In the genomic region with DNA sequence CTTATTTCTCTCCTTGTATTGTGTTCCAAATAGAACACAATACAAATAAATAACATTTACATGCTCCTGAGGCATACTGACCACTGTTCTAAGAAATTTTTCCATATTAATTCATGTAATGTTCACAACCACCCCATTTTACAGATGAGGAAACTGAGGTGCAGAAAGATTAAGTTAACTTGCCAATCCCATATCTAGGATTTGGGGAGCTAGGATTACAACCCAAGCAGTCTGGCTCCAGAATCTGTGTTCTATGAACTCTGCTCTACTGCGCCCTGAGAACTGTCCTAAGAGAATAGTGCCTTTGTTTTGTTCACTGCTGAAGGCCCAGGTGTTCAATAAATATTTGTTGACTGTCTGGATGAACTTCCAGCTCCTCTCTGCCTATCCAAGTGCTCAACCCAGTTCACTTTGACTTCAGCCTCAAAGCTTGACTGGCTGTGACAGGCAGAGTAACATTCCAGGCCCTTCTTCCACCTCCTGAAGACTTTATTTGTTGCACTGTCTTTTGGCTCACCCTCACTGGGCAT, we compare ENCODE assay signal across 1 cellular context.
TF ChIP-seq lines count a peak whose summit lies in the region.

No MANE protein-coding gene starts in this region.

TF ChIP-seq in HepG2, 621 proteins besides CTCF, POLR2A, EP300 and RAD21 (continued from another document and continues in another):
- TF ChIP-seq, protein P1, sequence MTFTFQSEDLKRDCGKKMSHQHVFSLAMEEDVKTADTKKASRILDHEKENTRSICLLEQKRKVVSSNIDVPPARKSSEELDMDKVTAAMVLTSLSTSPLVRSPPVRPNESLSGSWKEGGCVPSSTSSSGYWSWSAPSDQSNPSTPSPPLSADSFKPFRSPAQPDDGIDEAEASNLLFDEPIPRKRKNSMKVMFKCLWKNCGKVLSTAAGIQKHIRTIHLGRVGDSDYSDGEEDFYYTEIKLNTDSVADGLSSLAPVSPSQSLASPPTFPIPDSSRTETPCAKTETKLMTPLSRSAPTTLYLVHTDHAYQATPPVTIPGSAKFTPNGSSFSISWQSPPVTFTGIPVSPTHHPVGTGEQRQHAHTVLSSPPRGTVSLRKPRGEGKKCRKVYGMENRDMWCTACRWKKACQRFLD (CRISPR knock-in tag; IDR thresholded peaks at IDR 0.05; ENCODE audit: borderline replicate concordance), result no peak
- no peak for TF ChIP-seq TSC22D2 (CRISPR knock-in tag; IDR thresholded peaks at IDR 0.05; ENCODE audit: borderline replicate concordance)
- TF ChIP-seq NR2F6 (IDR thresholded peaks at IDR 0.05), result no peak
- TF ChIP-seq NR2F6 (CRISPR knock-in tag; IDR thresholded peaks at IDR 0.05), result 0 out of 2 replicates have a peak, but pooled peaks have one; percentile 21
- TF ChIP-seq, protein P2, sequence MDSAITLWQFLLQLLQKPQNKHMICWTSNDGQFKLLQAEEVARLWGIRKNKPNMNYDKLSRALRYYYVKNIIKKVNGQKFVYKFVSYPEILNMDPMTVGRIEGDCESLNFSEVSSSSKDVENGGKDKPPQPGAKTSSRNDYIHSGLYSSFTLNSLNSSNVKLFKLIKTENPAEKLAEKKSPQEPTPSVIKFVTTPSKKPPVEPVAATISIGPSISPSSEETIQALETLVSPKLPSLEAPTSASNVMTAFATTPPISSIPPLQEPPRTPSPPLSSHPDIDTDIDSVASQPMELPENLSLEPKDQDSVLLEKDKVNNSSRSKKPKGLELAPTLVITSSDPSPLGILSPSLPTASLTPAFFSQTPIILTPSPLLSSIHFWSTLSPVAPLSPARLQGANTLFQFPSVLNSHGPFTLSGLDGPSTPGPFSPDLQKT (CRISPR knock-in tag; IDR thresholded peaks at IDR 0.05; ENCODE audit: borderline replicate concordance), result no peak
- TF ChIP-seq, protein P3, sequence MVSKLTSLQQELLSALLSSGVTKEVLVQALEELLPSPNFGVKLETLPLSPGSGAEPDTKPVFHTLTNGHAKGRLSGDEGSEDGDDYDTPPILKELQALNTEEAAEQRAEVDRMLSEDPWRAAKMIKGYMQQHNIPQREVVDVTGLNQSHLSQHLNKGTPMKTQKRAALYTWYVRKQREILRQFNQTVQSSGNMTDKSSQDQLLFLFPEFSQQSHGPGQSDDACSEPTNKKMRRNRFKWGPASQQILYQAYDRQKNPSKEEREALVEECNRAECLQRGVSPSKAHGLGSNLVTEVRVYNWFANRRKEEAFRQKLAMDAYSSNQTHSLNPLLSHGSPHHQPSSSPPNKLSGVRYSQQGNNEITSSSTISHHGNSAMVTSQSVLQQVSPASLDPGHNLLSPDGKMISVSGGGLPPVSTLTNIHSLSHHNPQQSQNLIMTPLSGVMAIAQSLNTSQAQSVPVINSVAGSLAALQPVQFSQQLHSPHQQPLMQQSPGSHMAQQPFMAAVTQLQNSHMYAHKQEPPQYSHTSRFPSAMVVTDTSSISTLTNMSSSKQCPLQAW (CRISPR knock-in tag; IDR thresholded peaks at IDR 0.05), result no peak
- peak; percentile 89 for TF ChIP-seq ISL2 (CRISPR knock-in tag; IDR thresholded peaks at IDR 0.05)
- TF ChIP-seq, protein P4, sequence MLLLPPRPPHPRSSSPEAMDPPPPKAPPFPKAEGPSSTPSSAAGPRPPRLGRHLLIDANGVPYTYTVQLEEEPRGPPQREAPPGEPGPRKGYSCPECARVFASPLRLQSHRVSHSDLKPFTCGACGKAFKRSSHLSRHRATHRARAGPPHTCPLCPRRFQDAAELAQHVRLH (CRISPR knock-in tag; IDR thresholded peaks at IDR 0.05; ENCODE audit: borderline replicate concordance, low read depth), result 0 out of 2 replicates have a peak, but pooled peaks have one; percentile 28
- TF ChIP-seq CENPT (CRISPR knock-in tag; IDR thresholded peaks at IDR 0.05; ENCODE audit: low read depth), result no peak
- TF ChIP-seq NR2C2 (CRISPR knock-in tag; IDR thresholded peaks at IDR 0.05; ENCODE audit: borderline replicate concordance), result peak; percentile 42; the same call in 1 of the 2 replicates
- TF ChIP-seq ZNF326 (CRISPR knock-in tag; IDR thresholded peaks at IDR 0.05; ENCODE audit: borderline replicate concordance), result no peak
- TF ChIP-seq SYNCRIP (IDR thresholded peaks at IDR 0.05; ENCODE audit: insufficient read depth, low read depth, low read length), result no peak
- TF ChIP-seq EEA1 (CRISPR knock-in tag; IDR thresholded peaks at IDR 0.05; ENCODE audit: borderline replicate concordance), result no peak
- TF ChIP-seq ZFP1 (CRISPR knock-in tag; IDR thresholded peaks at IDR 0.05), result no peak
- 0 out of 4 replicates have a peak, but pooled peaks of 1 of the 2 experiments have one; percentile 32 for TF ChIP-seq NR2F1 (CRISPR knock-in tag; IDR thresholded peaks at IDR 0.05)
- TF ChIP-seq, protein P5, sequence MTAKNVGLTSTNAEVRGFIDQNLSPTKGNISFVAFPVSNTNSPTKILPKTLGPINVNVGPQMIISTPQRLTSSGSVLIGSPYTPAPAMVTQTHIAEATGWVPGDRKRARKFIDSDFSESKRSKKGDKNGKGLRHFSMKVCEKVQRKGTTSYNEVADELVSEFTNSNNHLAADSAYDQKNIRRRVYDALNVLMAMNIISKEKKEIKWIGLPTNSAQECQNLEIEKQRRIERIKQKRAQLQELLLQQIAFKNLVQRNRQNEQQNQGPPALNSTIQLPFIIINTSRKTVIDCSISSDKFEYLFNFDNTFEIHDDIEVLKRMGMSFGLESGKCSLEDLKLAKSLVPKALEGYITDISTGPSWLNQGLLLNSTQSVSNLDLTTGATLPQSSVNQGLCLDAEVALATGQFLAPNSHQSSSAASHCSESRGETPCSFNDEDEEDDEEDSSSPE (CRISPR knock-in tag; IDR thresholded peaks at IDR 0.05), result no peak
- TF ChIP-seq, protein P6, sequence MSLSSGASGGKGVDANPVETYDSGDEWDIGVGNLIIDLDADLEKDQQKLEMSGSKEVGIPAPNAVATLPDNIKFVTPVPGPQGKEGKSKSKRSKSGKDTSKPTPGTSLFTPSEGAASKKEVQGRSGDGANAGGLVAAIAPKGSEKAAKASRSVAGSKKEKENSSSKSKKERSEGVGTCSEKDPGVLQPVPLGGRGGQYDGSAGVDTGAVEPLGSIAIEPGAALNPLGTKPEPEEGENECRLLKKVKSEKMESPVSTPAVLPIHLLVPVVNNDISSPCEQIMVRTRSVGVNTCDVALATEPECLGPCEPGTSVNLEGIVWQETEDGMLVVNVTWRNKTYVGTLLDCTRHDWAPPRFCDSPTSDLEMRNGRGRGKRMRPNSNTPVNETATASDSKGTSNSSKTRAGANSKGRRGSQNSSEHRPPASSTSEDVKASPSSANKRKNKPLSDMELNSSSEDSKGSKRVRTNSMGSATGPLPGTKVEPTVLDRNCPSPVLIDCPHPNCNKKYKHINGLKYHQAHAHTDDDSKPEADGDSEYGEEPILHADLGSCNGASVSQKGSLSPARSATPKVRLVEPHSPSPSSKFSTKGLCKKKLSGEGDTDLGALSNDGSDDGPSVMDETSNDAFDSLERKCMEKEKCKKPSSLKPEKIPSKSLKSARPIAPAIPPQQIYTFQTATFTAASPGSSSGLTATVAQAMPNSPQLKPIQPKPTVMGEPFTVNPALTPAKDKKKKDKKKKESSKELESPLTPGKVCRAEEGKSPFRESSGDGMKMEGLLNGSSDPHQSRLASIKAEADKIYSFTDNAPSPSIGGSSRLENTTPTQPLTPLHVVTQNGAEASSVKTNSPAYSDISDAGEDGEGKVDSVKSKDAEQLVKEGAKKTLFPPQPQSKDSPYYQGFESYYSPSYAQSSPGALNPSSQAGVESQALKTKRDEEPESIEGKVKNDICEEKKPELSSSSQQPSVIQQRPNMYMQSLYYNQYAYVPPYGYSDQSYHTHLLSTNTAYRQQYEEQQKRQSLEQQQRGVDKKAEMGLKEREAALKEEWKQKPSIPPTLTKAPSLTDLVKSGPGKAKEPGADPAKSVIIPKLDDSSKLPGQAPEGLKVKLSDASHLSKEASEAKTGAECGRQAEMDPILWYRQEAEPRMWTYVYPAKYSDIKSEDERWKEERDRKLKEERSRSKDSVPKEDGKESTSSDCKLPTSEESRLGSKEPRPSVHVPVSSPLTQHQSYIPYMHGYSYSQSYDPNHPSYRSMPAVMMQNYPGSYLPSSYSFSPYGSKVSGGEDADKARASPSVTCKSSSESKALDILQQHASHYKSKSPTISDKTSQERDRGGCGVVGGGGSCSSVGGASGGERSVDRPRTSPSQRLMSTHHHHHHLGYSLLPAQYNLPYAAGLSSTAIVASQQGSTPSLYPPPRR (CRISPR knock-in tag; IDR thresholded peaks at IDR 0.05; ENCODE audit: borderline replicate concordance), result peak; percentile 71; the same call in 1 of the 2 replicates
- TF ChIP-seq GABPA (IDR thresholded peaks at IDR 0.05; ENCODE audit: low read depth, low read length), result no peak
- no peak for TF ChIP-seq GABPA (CRISPR knock-in tag; IDR thresholded peaks at IDR 0.05; ENCODE audit: low read depth)
- peak; percentile 74 for TF ChIP-seq NFIC (IDR thresholded peaks at IDR 0.05; ENCODE audit: low read length)
- peak; percentile 57 for TF ChIP-seq HOXA3 (CRISPR knock-in tag; IDR thresholded peaks at IDR 0.05)
- peak; percentile 90; the same call in 1 of the 2 replicates for TF ChIP-seq FOXJ3 (CRISPR knock-in tag; IDR thresholded peaks at IDR 0.05; ENCODE audit: borderline replicate concordance)
- TF ChIP-seq SOX13 (IDR thresholded peaks at IDR 0.05), result peak; percentile 46; the same call in 1 of the 2 replicates
- peak in 1 of 2 experiments; percentile 84; a peak in 2 of 4 replicates for TF ChIP-seq SOX13 (CRISPR knock-in tag; conservative IDR thresholded peaks at IDR 0.05 in 1 of 2, IDR thresholded peaks at IDR 0.05 in 1 of 2)
- TF ChIP-seq ZNF264 (CRISPR knock-in tag; IDR thresholded peaks at IDR 0.05), result peak; percentile 68; the same call in 1 of the 2 replicates
- TF ChIP-seq, protein P7, sequence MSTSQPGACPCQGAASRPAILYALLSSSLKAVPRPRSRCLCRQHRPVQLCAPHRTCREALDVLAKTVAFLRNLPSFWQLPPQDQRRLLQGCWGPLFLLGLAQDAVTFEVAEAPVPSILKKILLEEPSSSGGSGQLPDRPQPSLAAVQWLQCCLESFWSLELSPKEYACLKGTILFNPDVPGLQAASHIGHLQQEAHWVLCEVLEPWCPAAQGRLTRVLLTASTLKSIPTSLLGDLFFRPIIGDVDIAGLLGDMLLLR (CRISPR knock-in tag; IDR thresholded peaks at IDR 0.05), result no peak
- peak; percentile 77; the same call in 1 of the 2 replicates for TF ChIP-seq NCOR1 (IDR thresholded peaks at IDR 0.05; ENCODE audit: borderline replicate concordance, low read length)
- TF ChIP-seq PPARG (CRISPR knock-in tag; conservative IDR thresholded peaks at IDR 0.05), result peak; percentile 98
- peak; percentile 55; the same call in 1 of the 2 replicates for TF ChIP-seq ZNF331 (CRISPR knock-in tag; IDR thresholded peaks at IDR 0.05)
- 0 out of 2 replicates have a peak, but pooled peaks have one; percentile 43 for TF ChIP-seq MBD4 (IDR thresholded peaks at IDR 0.05; ENCODE audit: borderline replicate concordance, low read length)
- no peak for TF ChIP-seq ZFP36 (IDR thresholded peaks at IDR 0.05; ENCODE audit: borderline replicate concordance, low read depth, low read length, partially characterized antibody)
- TF ChIP-seq ZNF605 (CRISPR knock-in tag; IDR thresholded peaks at IDR 0.05), result peak; percentile 62; the same call in 1 of the 2 replicates
- TF ChIP-seq, protein P8, sequence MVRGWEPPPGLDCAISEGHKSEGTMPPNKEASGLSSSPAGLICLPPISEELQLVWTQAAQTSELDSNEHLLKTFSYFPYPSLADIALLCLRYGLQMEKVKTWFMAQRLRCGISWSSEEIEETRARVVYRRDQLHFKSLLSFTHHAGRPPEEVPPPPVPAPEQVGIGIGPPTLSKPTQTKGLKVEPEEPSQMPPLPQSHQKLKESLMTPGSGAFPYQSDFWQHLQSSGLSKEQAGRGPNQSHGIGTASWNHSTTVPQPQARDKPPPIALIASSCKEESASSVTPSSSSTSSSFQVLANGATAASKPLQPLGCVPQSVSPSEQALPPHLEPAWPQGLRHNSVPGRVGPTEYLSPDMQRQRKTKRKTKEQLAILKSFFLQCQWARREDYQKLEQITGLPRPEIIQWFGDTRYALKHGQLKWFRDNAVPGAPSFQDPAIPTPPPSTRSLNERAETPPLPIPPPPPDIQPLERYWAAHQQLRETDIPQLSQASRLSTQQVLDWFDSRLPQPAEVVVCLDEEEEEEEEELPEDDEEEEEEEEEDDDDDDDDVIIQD (CRISPR knock-in tag; IDR thresholded peaks at IDR 0.05; ENCODE audit: low read depth), result peak; percentile 33; the same call in 1 of the 2 replicates
- TF ChIP-seq FOSL2 (CRISPR knock-in tag; IDR thresholded peaks at IDR 0.05), result peak; percentile 49; the same call in 1 of the 2 replicates
- no peak for TF ChIP-seq LCORL (IDR thresholded peaks at IDR 0.05)
- TF ChIP-seq LCORL (CRISPR knock-in tag; IDR thresholded peaks at IDR 0.05), result 0 out of 2 replicates have a peak, but pooled peaks have one; percentile 62
- peak; percentile 98 for TF ChIP-seq RCOR2 (CRISPR knock-in tag; IDR thresholded peaks at IDR 0.05)
- TF ChIP-seq, protein P9, sequence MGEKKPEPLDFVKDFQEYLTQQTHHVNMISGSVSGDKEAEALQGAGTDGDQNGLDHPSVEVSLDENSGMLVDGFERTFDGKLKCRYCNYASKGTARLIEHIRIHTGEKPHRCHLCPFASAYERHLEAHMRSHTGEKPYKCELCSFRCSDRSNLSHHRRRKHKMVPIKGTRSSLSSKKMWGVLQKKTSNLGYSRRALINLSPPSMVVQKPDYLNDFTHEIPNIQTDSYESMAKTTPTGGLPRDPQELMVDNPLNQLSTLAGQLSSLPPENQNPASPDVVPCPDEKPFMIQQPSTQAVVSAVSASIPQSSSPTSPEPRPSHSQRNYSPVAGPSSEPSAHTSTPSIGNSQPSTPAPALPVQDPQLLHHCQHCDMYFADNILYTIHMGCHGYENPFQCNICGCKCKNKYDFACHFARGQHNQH (CRISPR knock-in tag; IDR thresholded peaks at IDR 0.05), result 0 out of 2 replicates have a peak, but pooled peaks have one; percentile 59
- no peak for TF ChIP-seq SOX6 (IDR thresholded peaks at IDR 0.05)
- peak; percentile 96 for TF ChIP-seq SOX6 (CRISPR knock-in tag; IDR thresholded peaks at IDR 0.05)
- TF ChIP-seq, protein P10, sequence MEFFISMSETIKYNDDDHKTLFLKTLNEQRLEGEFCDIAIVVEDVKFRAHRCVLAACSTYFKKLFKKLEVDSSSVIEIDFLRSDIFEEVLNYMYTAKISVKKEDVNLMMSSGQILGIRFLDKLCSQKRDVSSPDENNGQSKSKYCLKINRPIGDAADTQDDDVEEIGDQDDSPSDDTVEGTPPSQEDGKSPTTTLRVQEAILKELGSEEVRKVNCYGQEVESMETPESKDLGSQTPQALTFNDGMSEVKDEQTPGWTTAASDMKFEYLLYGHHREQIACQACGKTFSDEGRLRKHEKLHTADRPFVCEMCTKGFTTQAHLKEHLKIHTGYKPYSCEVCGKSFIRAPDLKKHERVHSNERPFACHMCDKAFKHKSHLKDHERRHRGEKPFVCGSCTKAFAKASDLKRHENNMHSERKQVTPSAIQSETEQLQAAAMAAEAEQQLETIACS (CRISPR knock-in tag; IDR thresholded peaks at IDR 0.05), result no peak
- TF ChIP-seq ZNF34 (CRISPR knock-in tag; IDR thresholded peaks at IDR 0.05; ENCODE audit: borderline replicate concordance), result no peak
- TF ChIP-seq, protein P11, sequence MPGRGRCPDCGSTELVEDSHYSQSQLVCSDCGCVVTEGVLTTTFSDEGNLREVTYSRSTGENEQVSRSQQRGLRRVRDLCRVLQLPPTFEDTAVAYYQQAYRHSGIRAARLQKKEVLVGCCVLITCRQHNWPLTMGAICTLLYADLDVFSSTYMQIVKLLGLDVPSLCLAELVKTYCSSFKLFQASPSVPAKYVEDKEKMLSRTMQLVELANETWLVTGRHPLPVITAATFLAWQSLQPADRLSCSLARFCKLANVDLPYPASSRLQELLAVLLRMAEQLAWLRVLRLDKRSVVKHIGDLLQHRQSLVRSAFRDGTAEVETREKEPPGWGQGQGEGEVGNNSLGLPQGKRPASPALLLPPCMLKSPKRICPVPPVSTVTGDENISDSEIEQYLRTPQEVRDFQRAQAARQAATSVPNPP (CRISPR knock-in tag; IDR thresholded peaks at IDR 0.05), result no peak
